8 cellular contexts compared by ENCODE assay signal in the genomic region with DNA sequence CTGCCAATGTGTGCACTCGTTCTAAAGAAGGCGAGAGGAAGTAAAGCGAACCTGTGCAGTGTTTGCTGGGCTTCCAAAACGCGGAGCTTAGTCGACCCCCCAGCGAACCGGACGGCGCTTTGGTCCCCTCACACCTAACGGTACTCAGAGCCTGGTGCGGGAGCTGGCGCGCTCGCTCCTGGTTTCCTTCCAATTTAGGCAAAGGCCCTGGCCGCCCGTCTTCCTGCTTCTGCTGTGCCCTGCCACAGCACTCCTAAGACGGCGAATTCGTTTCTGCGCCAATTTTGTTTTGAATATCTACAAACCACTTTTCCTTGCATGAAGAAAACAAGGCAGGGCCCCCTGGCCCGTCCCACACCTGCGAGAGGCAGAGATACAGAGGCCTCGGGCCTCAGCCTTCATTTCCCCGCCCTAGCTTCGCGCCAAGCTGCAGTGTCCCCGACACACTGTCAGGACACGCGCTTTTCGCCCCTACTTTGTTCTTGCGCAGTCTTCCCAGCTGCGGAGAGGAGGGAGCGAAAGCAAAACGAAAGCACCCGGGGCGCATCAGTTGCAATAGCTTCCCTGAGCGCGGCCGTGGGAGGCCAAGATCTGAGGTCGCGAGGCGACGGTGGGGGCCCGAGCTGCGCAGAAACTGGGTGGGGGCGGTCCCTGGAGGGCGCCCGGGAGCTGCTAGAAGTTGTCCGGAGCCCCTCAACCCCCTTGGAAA.
DNase-seq lines count a peak whose midpoint lies in the region; ATAC-seq and TF ChIP-seq lines count a peak whose summit lies in the region.

No MANE protein-coding gene starts in this region.

- no peak for TF ChIP-seq CTCF in foreskin fibroblast (IDR thresholded peaks at IDR 0.05; ENCODE audit: low read depth, low read length)

- no peaks in the 10 kb centered on the region for H3K9me3 ChIP-seq in HUES6 (ENCODE audit: control insufficient read depth, insufficient read depth, low read depth, low read length)

- no peaks in the 10 kb centered on the region for H3K36me3 ChIP-seq in HUES6 (ENCODE audit: control insufficient read depth, insufficient read depth, low read length)

- peak overlapping the region; percentile 84 for H3K4me3 Mint-ChIP-seq in activated T-helper 1 cell treated with anti-CD3 and anti-CD28 coated beads, Interleukin-12 subunit alpha, Interleukin-12 subunit beta, Interleukin-2, Interleukin-4 antibody, amounts not matched to agents 30 ng/mL and 10 ng/mL and 1 ng/mL, durations not matched to agents 14 hours and 24 hours and 36 hours

- DNase-seq in activated T-helper 1 cell treated with anti-CD3 and anti-CD28 coated beads, Interleukin-12 subunit alpha, Interleukin-12 subunit beta, Interleukin-2, Interleukin-4 antibody, amounts not matched to agents 30 ng/mL and 10 ng/mL and 1 ng/mL, durations not matched to agents 14 hours and 24 hours and 36 hours (ENCODE audit: low spot score), result peak; percentile 38
- peak; percentile 30 to 74 for DNase-seq in foreskin fibroblast
- peak; percentile 87 for DNase-seq in posterior vena cava (ENCODE audit: low spot score)
- DNase-seq in NCI-H82 treated with DMSO at 0.1 percent for 48 hours (lab: John Stamatoyannopoulos, UW; ENCODE audit: unreplicated experiment), result no peak
- DNase-seq in HuH-7 (ENCODE audit: low spot score), result no peak
- no peak for DNase-seq in NCI-H128 (lab: John Stamatoyannopoulos, UW; ENCODE audit: unreplicated experiment)

- peak overlapping the region; percentile 73 for H3K27ac Mint-ChIP-seq in activated T-helper 1 cell treated with anti-CD3 and anti-CD28 coated beads, Interleukin-12 subunit alpha, Interleukin-12 subunit beta, Interleukin-2, Interleukin-4 antibody, amounts not matched to agents 30 ng/mL and 10 ng/mL and 1 ng/mL, durations not matched to agents 14 hours and 24 hours and 36 hours

- intact Hi-C loops in activated T-helper 1 cell treated with anti-CD3 and anti-CD28 coated beads, Interleukin-12 subunit alpha, Interleukin-12 subunit beta, Interleukin-2, Interleukin-4 antibody, amounts not matched to agents 30 ng/mL and 10 ng/mL and 1 ng/mL, durations not matched to agents 14 hours and 24 hours and 36 hours (cut with micrococcal nuclease), result no loop called here
- intact Hi-C loops in posterior vena cava (cut with DNase I), result loop anchor here (5.0 kb wide), 1 partner anchor 45 kb away; no protein-coding TSS in a partner anchor

- no peak for ATAC-seq in HG03280 (IDR thresholded peaks at IDR 0.05; ENCODE audit: unreplicated experiment)

- H3K27me3 ChIP-seq in HUES6 (ENCODE audit: control insufficient read depth, insufficient read depth, low read length), result peaks cover 90% of the 10 kb centered on the region

- peaks cover 65% of the 10 kb centered on the region for H3K4me1 Mint-ChIP-seq in activated T-helper 1 cell treated with anti-CD3 and anti-CD28 coated beads, Interleukin-12 subunit alpha, Interleukin-12 subunit beta, Interleukin-2, Interleukin-4 antibody, amounts not matched to agents 30 ng/mL and 10 ng/mL and 1 ng/mL, durations not matched to agents 14 hours and 24 hours and 36 hours (ENCODE audit: low read depth)

- no peak overlapping the region for H3K27ac ChIP-seq in HUES6 (ENCODE audit: low read depth, low read length)

- peaks cover 48% of the 10 kb centered on the region for H3K4me1 ChIP-seq in HUES6 (ENCODE audit: control insufficient read depth, insufficient read depth, low read length)

- H3K4me3 ChIP-seq in HUES6 (ENCODE audit: low read depth, low read length) (peak overlapping the region; percentile 88), foreskin fibroblast (ENCODE audit: low read depth in 1 of 2, low read length in 2 of 2) (peak overlapping the region; percentile 29 to 45)

- no peak overlapping the region for H3K9ac ChIP-seq in HUES6 (ENCODE audit: low read length)

- H3K27me3 Mint-ChIP-seq in activated T-helper 1 cell treated with anti-CD3 and anti-CD28 coated beads, Interleukin-12 subunit alpha, Interleukin-12 subunit beta, Interleukin-2, Interleukin-4 antibody, amounts not matched to agents 30 ng/mL and 10 ng/mL and 1 ng/mL, durations not matched to agents 14 hours and 24 hours and 36 hours (ENCODE audit: insufficient read depth), result peaks cover 13% of the 10 kb centered on the region

- H3K9me3 Mint-ChIP-seq in activated T-helper 1 cell treated with anti-CD3 and anti-CD28 coated beads, Interleukin-12 subunit alpha, Interleukin-12 subunit beta, Interleukin-2, Interleukin-4 antibody, amounts not matched to agents 30 ng/mL and 10 ng/mL and 1 ng/mL, durations not matched to agents 14 hours and 24 hours and 36 hours, result peaks cover 4% of the 10 kb centered on the region

- H3K36me3 Mint-ChIP-seq in activated T-helper 1 cell treated with anti-CD3 and anti-CD28 coated beads, Interleukin-12 subunit alpha, Interleukin-12 subunit beta, Interleukin-2, Interleukin-4 antibody, amounts not matched to agents 30 ng/mL and 10 ng/mL and 1 ng/mL, durations not matched to agents 14 hours and 24 hours and 36 hours (ENCODE audit: low read depth), result peaks cover 16% of the 10 kb centered on the region

Comparison
In these comparisons a context has a peak if more than half of its experiments do, and no peak if none do; other contexts are left out.
1. DNase-seq: peak in activated T-helper 1 cell treated with anti-CD3 and anti-CD28 coated beads, Interleukin-12 subunit alpha, Interleukin-12 subunit beta, Interleukin-2, Interleukin-4 antibody, amounts not matched to agents 30 ng/mL and 10 ng/mL and 1 ng/mL, durations not matched to agents 14 hours and 24 hours and 36 hours (single experiment), foreskin fibroblast (2 of 2) and posterior vena cava (single experiment); none in NCI-H82 treated with DMSO at 0.1 percent for 48 hours (single experiment), HuH-7 (single experiment) and NCI-H128 (single experiment).